18 cellular contexts compared by ENCODE assay signal in genomic region chr6:110649704-110650103, GRCh38.
"Had no signal": no experiment of that assay in that cellular context is flagged by ENCODE, and none has a peak within 500 bp of the region (broad histone marks: within the 10 kb centered on the region; RNA-seq: fewer than 3 reads in every experiment).

No MANE protein-coding gene starts in this region.

- H3K36me3 ChIP-seq: SJCRH30 had no signal

- H3K4me1 ChIP-seq: SJCRH30 had no signal

- H3K27ac ChIP-seq: SJCRH30 had no signal

- DNase-seq: KBM-7, MV-4-11, NCI-H1048, NCI-H1105, NCI-H1417, NCI-H146, NCI-H1694 treated with DMSO at 0.1 percent for 48 hours, NCI-H1930, NCI-H2081, NCI-H2107, NCI-H2227 treated with DMSO at 0.1 percent for 48 hours, NCI-H69, NCI-H774, RPMI8226, SHP77 treated with DMSO at 0.1 percent for 48 hours, SJCRH30 had no signal

- FAIRE-seq: RCC 7860 had no signal

- H3K4me3 ChIP-seq: SJCRH30 had no signal

- H3K27me3 ChIP-seq: SJCRH30 had no signal

- ATAC-seq: SK-N-SH treated with all-trans-retinoic acid at 6 μM for 48 hours had no signal

- H3K9me3 ChIP-seq: SJCRH30 had no signal
